Comparison of ENCODE assay signal across 8 cellular contexts in the genomic region with DNA sequence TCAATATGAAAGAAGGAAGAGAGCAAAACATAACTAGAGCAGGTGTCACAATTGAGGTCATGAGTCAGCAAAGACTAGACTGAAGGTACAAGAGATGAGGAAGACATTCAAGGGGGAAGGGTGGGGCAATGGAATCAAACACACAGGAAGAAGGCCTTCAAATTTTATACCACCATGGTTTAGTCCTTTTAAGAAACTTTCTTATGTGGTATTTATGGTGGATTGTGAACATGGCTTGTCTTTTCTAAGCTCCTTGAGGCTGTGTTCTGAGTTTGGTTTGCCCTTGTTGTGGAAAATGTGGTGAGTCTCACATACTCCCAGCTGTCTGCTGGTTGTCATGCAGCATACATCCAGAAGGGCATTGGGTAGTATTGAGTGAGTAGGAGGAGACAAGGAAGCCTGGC.
DNase-seq lines count a peak whose midpoint lies in the region; ATAC-seq lines count a peak whose summit lies in the region.

No MANE protein-coding gene starts in this region.

- H2AFZ ChIP-seq in GM23248 = no peak overlapping the region

- H3K27ac ChIP-seq in GM23248 = no peak overlapping the region
- H3K27ac ChIP-seq in effector memory CD4-positive, alpha-beta T cell (ENCODE audit: insufficient read depth, low read length, poor library complexity, severe bottlenecking) = peak overlapping the region; percentile 21

- in situ Hi-C loops in GM23248 (cut with MboI) = no loop called here

- H3K9me2 ChIP-seq in GM23248 (ENCODE audit: insufficient read depth) = no peaks in the 10 kb centered on the region

- ATAC-seq in GM18508 (IDR thresholded peaks at IDR 0.05; ENCODE audit: insufficient read depth, unreplicated experiment) = peak; percentile 95

- no peaks in the 10 kb centered on the region for H3K79me2 ChIP-seq in GM23248 (ENCODE audit: insufficient read depth)

- H3K27me3 ChIP-seq in GM23248 (replicated peaks; ENCODE audit: insufficient read depth) = no peaks in the 10 kb centered on the region
- H3K27me3 ChIP-seq in effector memory CD4-positive, alpha-beta T cell (replicated peaks; ENCODE audit: control insufficient read depth, insufficient read depth, low read length, poor library complexity, severe bottlenecking) = no peaks in the 10 kb centered on the region

- H4K20me1 ChIP-seq in GM23248 (ENCODE audit: insufficient read depth) = no peaks in the 10 kb centered on the region

- no peak overlapping the region for H3K4me2 ChIP-seq in GM23248 (ENCODE audit: unreplicated experiment)

- H3F3A ChIP-seq in GM23248 (ENCODE audit: insufficient read depth) = no peaks in the 10 kb centered on the region

- no peaks in the 10 kb centered on the region for H3K9me3 ChIP-seq in GM23248 (ENCODE audit: low read depth)
- no peaks in the 10 kb centered on the region for H3K9me3 ChIP-seq in effector memory CD4-positive, alpha-beta T cell (ENCODE audit: control insufficient read depth, low read length)

- intact Hi-C loops in cardiac septum (cut with DNase I) = no loop called here

- no peak overlapping the region for H3K9ac ChIP-seq in GM23248

- H3K36me3 ChIP-seq in GM23248 (ENCODE audit: low read depth) = no peaks in the 10 kb centered on the region
- no peaks in the 10 kb centered on the region for H3K36me3 ChIP-seq in effector memory CD4-positive, alpha-beta T cell (ENCODE audit: control insufficient read depth, insufficient read depth, low read length)

- no peak overlapping the region for H3K4me3 ChIP-seq in GM23248
- H3K4me3 ChIP-seq in effector memory CD4-positive, alpha-beta T cell (ENCODE audit: insufficient read depth, low read depth, low read length, poor library complexity, severe bottlenecking) = no peak overlapping the region

- peaks cover 4% of the 10 kb centered on the region; the same call in 1 of the 2 replicates for H3K4me1 ChIP-seq in GM23248 (ENCODE audit: insufficient read depth)
- H3K4me1 ChIP-seq in effector memory CD4-positive, alpha-beta T cell (ENCODE audit: control insufficient read depth, insufficient read depth, low read length, poor library complexity, severe bottlenecking) = peaks cover 4% of the 10 kb centered on the region

- DNase-seq in GM23248 (peak; percentile 49), NOMO-1 (lab: John Stamatoyannopoulos, UW; ENCODE audit: unreplicated experiment in 2 of 2) (peak; percentile 41 to 83), NCI-H2029 treated with DMSO at 0.1 percent for 48 hours (lab: John Stamatoyannopoulos, UW) (no peak), cardiac septum (ENCODE audit: low spot score) (no peak), middle frontal gyrus (ENCODE audit: extremely low spot score, low spot score) (no peak), AG20443 (ENCODE audit: low spot score) (no peak)
- DNase-seq in effector memory CD4-positive, alpha-beta T cell = peak; percentile 37 to 50 (median 38)

Comparison
In these comparisons a context has a peak if more than half of its experiments do, and no peak if none do; other contexts are left out.
1. DNase-seq: peak in GM23248 (single experiment), NOMO-1 (2 of 2) and effector memory CD4-positive, alpha-beta T cell (3 of 3); none in NCI-H2029 treated with DMSO at 0.1 percent for 48 hours (single experiment), cardiac septum (single experiment), middle frontal gyrus (single experiment) and AG20443 (single experiment).